ENCODE assay signal across 5 cellular contexts in genomic region chr20:44763798-44764197, GRCh38. TPM values are rescaled to one million over a fixed set of nuclear protein-coding genes. Genes with fewer than 3 reads are reported as not detected.
"Had no signal": no experiment of that assay in that cellular context is flagged by ENCODE, and none has a peak within 500 bp of the region (broad histone marks: within the 10 kb centered on the region; RNA-seq: fewer than 3 reads in every experiment).

No MANE protein-coding gene starts in this region.

RNA-seq across cellular contexts. Expression of gene KCNK15, which starts 18.1 kb away (rescaled TPM):
- total RNA-seq: OCI-LY7, RPMI7951, SJCRH30, SJSA1 had no signal

RNA-seq across cellular contexts. Expression of gene RIMS4, which starts 46.5 kb away (rescaled TPM):
- total RNA-seq: OCI-LY7, Right ventricle myocardium inferior, RPMI7951, SJCRH30, SJSA1 had no signal

RNA-seq across cellular contexts. Expression of gene CCN5, which starts 48.6 kb away (rescaled TPM):
- total RNA-seq: OCI-LY7, RPMI7951, SJCRH30, SJSA1 had no signal
